Comparison of ENCODE assay signal across 1 cellular context in genomic region chr2:97355887-97356286, GRCh38.
TF ChIP-seq lines count a peak whose summit lies in the region.

No MANE protein-coding gene starts in this region.

TF ChIP-seq in A549, 52 proteins besides CTCF, POLR2A, EP300 and RAD21 (continued from another document):
- no peak for TF ChIP-seq PBX3 (IDR thresholded peaks at IDR 0.05)
